19 cellular contexts compared by ENCODE assay signal in the genomic region with DNA sequence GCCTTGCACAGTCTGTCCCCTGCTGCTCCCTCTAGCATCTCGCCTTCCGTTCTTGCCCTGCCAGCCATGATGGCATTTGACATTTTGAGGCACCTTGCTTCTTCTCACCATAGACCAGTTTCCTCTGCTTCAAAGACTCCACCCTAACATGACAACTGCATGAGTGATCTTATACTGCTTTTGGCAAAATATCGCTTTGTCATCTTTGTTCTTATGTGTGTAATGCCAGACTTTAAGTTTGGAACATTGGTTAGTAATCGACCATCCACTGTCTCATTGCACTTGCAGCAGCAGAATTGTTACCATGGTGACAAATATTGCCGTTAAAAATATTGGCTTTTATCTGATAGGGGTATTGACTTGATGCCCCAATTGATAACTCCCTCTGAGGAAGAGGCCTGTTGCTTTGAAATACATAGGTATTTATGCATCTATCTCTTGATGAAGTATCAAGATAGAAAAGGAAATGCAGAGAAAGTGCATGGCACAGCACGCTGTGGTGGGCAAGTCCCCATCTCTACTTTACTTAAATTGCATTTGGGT. TPM values are rescaled to one million over a fixed set of nuclear protein-coding genes. Genes with fewer than 3 reads are reported as not detected.
DNase-seq lines count a peak whose midpoint lies in the region; ATAC-seq and TF ChIP-seq lines count a peak whose summit lies in the region.
"Had no signal": no experiment of that assay in that cellular context is flagged by ENCODE, and none has a peak within 500 bp of the region (broad histone marks: within the 10 kb centered on the region; RNA-seq: fewer than 3 reads in every experiment).

No MANE protein-coding gene starts in this region.

- H3K9me3 Mint-ChIP-seq in activated CD4-positive, alpha-beta memory T cell treated with anti-CD3 and anti-CD28 coated beads for 36 hours, result no peaks in the 10 kb centered on the region
- H3K9me3 Mint-ChIP-seq in activated naive CD8-positive, alpha-beta T cell (ENCODE audit: low read depth), result peaks cover 4% of the 10 kb centered on the region
- H3K9me3 Mint-ChIP-seq: IgD-negative memory B cell had no signal

- DNase-seq in right atrium auricular region (ENCODE audit: low spot score), result peak; percentile 11
- no peak for DNase-seq in right cardiac atrium
- peak; percentile 70 for DNase-seq in activated CD4-positive, alpha-beta memory T cell treated with anti-CD3 and anti-CD28 coated beads for 36 hours
- DNase-seq in stimulated activated naive CD8-positive, alpha-beta T cell treated with anti-CD3 and anti-CD28 coated beads, Interleukin-15, Interleukin-2, amounts not matched to agents 100 U/mL and 50 U/mL, for 24 hours, result no peak
- DNase-seq in NCI-H2029 treated with DMSO at 0.1 percent for 48 hours (lab: John Stamatoyannopoulos, UW), result no peak
- DNase-seq in NCI-H2196 treated with DMSO at 0.1 percent for 48 hours (lab: John Stamatoyannopoulos, UW; ENCODE audit: unreplicated experiment), result no peak
- DNase-seq: caudate nucleus, hypothalamus, kidney glomerular epithelial cell, NCI-H2171 treated with DMSO at 0.1 percent for 48 hours, nucleus accumbens had no signal

- H3K4me3 ChIP-seq in right atrium auricular region (no peak overlapping the region), right cardiac atrium (ENCODE audit: low read length) (no peak overlapping the region)
- H3K4me3 ChIP-seq: vagina had no signal

- ATAC-seq in right cardiac atrium, result no peak
- ATAC-seq in stimulated activated naive CD8-positive, alpha-beta T cell treated with anti-CD3 and anti-CD28 coated beads, Interleukin-15, Interleukin-2, amounts not matched to agents 100 U/mL and 50 U/mL, for 24 hours, result peak; percentile 88
- no peak for ATAC-seq in GM19395 (IDR thresholded peaks at IDR 0.05; ENCODE audit: unreplicated experiment)
- ATAC-seq: HCT116 had no signal

- intact Hi-C loops in right cardiac atrium (cut with DNase I), result loop anchor here in 1 of 4 donors (10.0 kb wide), 1 partner anchor 146 kb away; no protein-coding TSS in a partner anchor
- intact Hi-C loops in activated CD4-positive, alpha-beta memory T cell treated with anti-CD3 and anti-CD28 coated beads for 36 hours (cut with micrococcal nuclease), result loop anchor here (1.0 to 5.0 kb wide), 6 partner anchors 8 to 438 kb away; a partner anchor contains a TSS

- H3K4me1 ChIP-seq in right atrium auricular region (no peaks in the 10 kb centered on the region), right cardiac atrium (ENCODE audit: control insufficient read depth, insufficient read depth, low read length) (no peaks in the 10 kb centered on the region)
- H3K4me1 ChIP-seq: vagina had no signal

- no peaks in the 10 kb centered on the region for H3K36me3 ChIP-seq in right atrium auricular region
- H3K36me3 ChIP-seq: vagina had no signal

- H3K36me3 Mint-ChIP-seq in activated CD4-positive, alpha-beta memory T cell treated with anti-CD3 and anti-CD28 coated beads for 36 hours, result peaks cover 4% of the 10 kb centered on the region
- H3K36me3 Mint-ChIP-seq in activated naive CD8-positive, alpha-beta T cell, result peaks cover 3% of the 10 kb centered on the region
- H3K36me3 Mint-ChIP-seq: IgD-negative memory B cell had no signal

- H3K27ac Mint-ChIP-seq in activated CD4-positive, alpha-beta memory T cell treated with anti-CD3 and anti-CD28 coated beads for 36 hours, result peak overlapping the region; percentile 98
- H3K27ac Mint-ChIP-seq in activated naive CD8-positive, alpha-beta T cell, result peak overlapping the region; percentile 86

- peaks cover 82% of the 10 kb centered on the region for H3K4me1 Mint-ChIP-seq in activated CD4-positive, alpha-beta memory T cell treated with anti-CD3 and anti-CD28 coated beads for 36 hours (ENCODE audit: low read depth)
- peaks cover 67% of the 10 kb centered on the region for H3K4me1 Mint-ChIP-seq in activated naive CD8-positive, alpha-beta T cell (ENCODE audit: low read depth)

- H3K9me3 ChIP-seq in right atrium auricular region (no peaks in the 10 kb centered on the region), right cardiac atrium (ENCODE audit: control insufficient read depth, low read length) (no peaks in the 10 kb centered on the region)
- H3K9me3 ChIP-seq: vagina had no signal

- CTCF ChIA-PET in activated CD4-positive, alpha-beta memory T cell treated with anti-CD3 and anti-CD28 coated beads for 36 hours (lab: Charles Lee), result interaction anchor here (1.0 to 1.5 kb wide), 2 partner anchors 8 to 13 kb away, joined by 4 read pairs; no protein-coding TSS in a partner anchor

- H3K27me3 ChIP-seq in right atrium auricular region (no peaks in the 10 kb centered on the region), right cardiac atrium (ENCODE audit: control insufficient read depth, insufficient read depth) (no peaks in the 10 kb centered on the region)
- H3K27me3 ChIP-seq: vagina had no signal

- TF ChIP-seq CTCF in right atrium auricular region (IDR thresholded peaks at IDR 0.05), result no peak

- 86% methylated on average over 6 of the region's 6 CpGs for WGBS in right cardiac atrium

- POLR2A ChIA-PET in activated CD4-positive, alpha-beta memory T cell treated with anti-CD3 and anti-CD28 coated beads for 36 hours (lab: Charles Lee), result interaction anchor here (1.0 kb wide), 1 partner anchor 28 kb away, joined by 3 read pairs; no protein-coding TSS in a partner anchor

- peak overlapping the region; percentile 72 for H3K4me3 Mint-ChIP-seq in activated CD4-positive, alpha-beta memory T cell treated with anti-CD3 and anti-CD28 coated beads for 36 hours
- peak overlapping the region; percentile 79 for H3K4me3 Mint-ChIP-seq in activated naive CD8-positive, alpha-beta T cell
- H3K4me3 Mint-ChIP-seq: IgD-negative memory B cell had no signal

- H3K27ac ChIP-seq in right atrium auricular region (no peak overlapping the region), right cardiac atrium (ENCODE audit: low read length) (no peak overlapping the region)
- H3K27ac ChIP-seq: vagina had no signal

- no peaks in the 10 kb centered on the region for H3K27me3 Mint-ChIP-seq in activated CD4-positive, alpha-beta memory T cell treated with anti-CD3 and anti-CD28 coated beads for 36 hours
- no peaks in the 10 kb centered on the region for H3K27me3 Mint-ChIP-seq in activated naive CD8-positive, alpha-beta T cell

RNA-seq across cellular contexts. Expression of a gene that starts 6.8 kb away (rescaled TPM):
- total RNA-seq in right atrium auricular region (not detected), right cardiac atrium (not detected)
- not detected for polyA plus RNA-seq in right cardiac atrium
- total RNA-seq in activated CD4-positive, alpha-beta memory T cell treated with anti-CD3 and anti-CD28 coated beads for 36 hours, result 1 to 10 TPM; 1.3 to 1.4 TPM
- total RNA-seq: mononuclear cell, RPMI7951, vagina had no signal
- polyA plus RNA-seq: adipose tissue, IgD-negative memory B cell had no signal

RNA-seq across cellular contexts. Expression of a gene that starts 16.6 kb away (rescaled TPM):
- total RNA-seq in right atrium auricular region, result 1 to 10 TPM; 6.2 to 6.8 TPM
- total RNA-seq in right cardiac atrium, result 10 to 100 TPM in 3 of 4 donors, 1 to 10 TPM in 1; 9.6 to 10.6 (median 10.2) TPM
- polyA plus RNA-seq in right cardiac atrium, result 14.3 TPM
- total RNA-seq in activated CD4-positive, alpha-beta memory T cell treated with anti-CD3 and anti-CD28 coated beads for 36 hours, result 10 to 100 TPM; 17.2 to 19.2 TPM

RNA-seq across cellular contexts. Expression of a gene that starts 21.4 kb away (rescaled TPM):
- total RNA-seq in right atrium auricular region, result under 1 TPM; 0.33 to 0.90 TPM
- 1 to 10 TPM in 1 of 4 donors, under 1 TPM in 3; 0.62 to 1.6 (median 0.84) TPM for total RNA-seq in right cardiac atrium
- polyA plus RNA-seq in right cardiac atrium, result 0.34 TPM
- 100 to 1,000 TPM; 236 to 240 TPM for total RNA-seq in activated CD4-positive, alpha-beta memory T cell treated with anti-CD3 and anti-CD28 coated beads for 36 hours
- total RNA-seq: RPMI7951 had no signal

RNA-seq across cellular contexts. Expression of a gene that starts 50.4 kb away (rescaled TPM):
- total RNA-seq in right atrium auricular region, result 1 to 10 TPM; 1.8 to 3.7 TPM
- total RNA-seq in right cardiac atrium, result 1 to 10 TPM; 4.7 to 5.2 (median 4.9) TPM
- polyA plus RNA-seq in right cardiac atrium, result 1.8 TPM
- total RNA-seq in activated CD4-positive, alpha-beta memory T cell treated with anti-CD3 and anti-CD28 coated beads for 36 hours, result 10 to 100 TPM; 23.2 to 24.3 TPM

Comparison
In these comparisons a context has a peak if more than half of its experiments do, and no peak if none do; other contexts are left out.
1. DNase-seq: peak in right atrium auricular region (single experiment) and activated CD4-positive, alpha-beta memory T cell treated with anti-CD3 and anti-CD28 coated beads for 36 hours (single experiment); none in right cardiac atrium (0 of 3), stimulated activated naive CD8-positive, alpha-beta T cell treated with anti-CD3 and anti-CD28 coated beads, Interleukin-15, Interleukin-2, amounts not matched to agents 100 U/mL and 50 U/mL, for 24 hours (single experiment), NCI-H2029 treated with DMSO at 0.1 percent for 48 hours (single experiment) and NCI-H2196 treated with DMSO at 0.1 percent for 48 hours (single experiment).
2. RNA of a gene that starts 21.4 kb away (total RNA-seq): 236 to 240 TPM in activated CD4-positive, alpha-beta memory T cell treated with anti-CD3 and anti-CD28 coated beads for 36 hours; 0.62 to 1.6 TPM in right cardiac atrium and 0.33 to 0.90 TPM in right atrium auricular region; every median in the first group is over 10 times any median in the second.